14 cellular contexts compared by ENCODE assay signal in genomic region chr14:62329427-62329826, GRCh38.
"Had no signal": no experiment of that assay in that cellular context is flagged by ENCODE, and none has a peak within 500 bp of the region (broad histone marks: within the 10 kb centered on the region; RNA-seq: fewer than 3 reads in every experiment).

No MANE protein-coding gene starts in this region.

- H3K4me3 ChIP-seq: cardiac muscle cell, colonic mucosa, neural progenitor cell, skin epidermis, thyroid gland, vagina had no signal

- ATAC-seq: stimulated activated effector memory CD8-positive, alpha-beta T cell treated with anti-CD3 and anti-CD28 coated beads, Interleukin-12 subunit alpha, Interleukin-12 subunit beta, amount 100 ng/mL, for 72 hours had no signal

- DNase-seq: activated CD4-positive, alpha-beta T cell treated with anti-CD3 and anti-CD28 coated beads, Interleukin-2, amount 50 U/mL, for 1 hour; activated T-cell treated with anti-CD3 and anti-CD28 coated beads for 4 hours; colonic mucosa; effector CD8-positive, alpha-beta T cell; hypothalamus; midbrain; retina; T-helper 2 cell; thyroid gland had no signal
